1 cellular context compared by ENCODE assay signal in the genomic region with DNA sequence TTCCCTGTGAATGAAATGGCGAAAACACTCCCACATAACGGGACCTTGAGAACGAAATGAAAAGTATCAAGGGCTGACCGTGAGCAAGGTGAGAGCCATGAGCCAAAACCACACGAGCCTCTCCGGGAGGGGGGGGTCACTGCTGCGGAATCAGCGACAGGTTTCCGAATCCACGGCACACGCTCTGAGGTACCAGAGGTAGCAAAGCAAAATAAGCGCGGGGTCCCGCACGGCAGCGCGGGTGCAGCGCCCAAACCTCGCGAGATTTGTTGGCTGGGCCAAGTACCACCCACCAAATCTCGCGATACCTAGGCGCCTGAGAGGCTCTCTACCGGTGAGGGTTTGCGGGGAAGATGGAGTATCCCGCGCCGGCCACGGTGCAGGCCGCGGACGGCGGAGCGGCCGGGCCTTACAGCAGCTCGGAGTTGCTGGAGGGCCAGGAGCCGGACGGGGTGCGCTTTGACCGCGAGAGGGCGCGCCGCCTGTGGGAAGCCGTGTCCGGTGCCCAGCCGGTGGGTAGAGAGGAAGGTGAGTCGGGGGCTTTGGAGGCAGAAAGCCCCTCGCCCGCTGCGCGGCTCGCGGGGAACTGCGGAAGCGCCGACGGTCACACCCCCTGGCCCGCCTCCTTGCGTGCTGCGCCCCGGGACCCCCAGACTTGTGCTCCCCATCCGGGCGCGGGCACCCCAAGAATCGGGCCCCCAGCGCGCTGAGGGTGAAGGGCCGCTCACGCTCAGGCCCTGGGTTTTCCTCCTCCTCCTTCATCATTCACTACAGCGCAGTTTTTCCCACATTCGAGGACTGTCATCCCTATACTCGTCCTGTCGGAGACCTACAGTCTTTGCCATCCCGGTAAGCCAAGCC.
TF ChIP-seq lines count a peak whose summit lies in the region.

A gene with protein sequence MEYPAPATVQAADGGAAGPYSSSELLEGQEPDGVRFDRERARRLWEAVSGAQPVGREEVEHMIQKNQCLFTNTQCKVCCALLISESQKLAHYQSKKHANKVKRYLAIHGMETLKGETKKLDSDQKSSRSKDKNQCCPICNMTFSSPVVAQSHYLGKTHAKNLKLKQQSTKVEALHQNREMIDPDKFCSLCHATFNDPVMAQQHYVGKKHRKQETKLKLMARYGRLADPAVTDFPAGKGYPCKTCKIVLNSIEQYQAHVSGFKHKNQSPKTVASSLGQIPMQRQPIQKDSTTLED (plus strand): TSS at position 311 of the 861 bp plus-strand sequence. CDS start 43 bp downstream, at position 354.

TF ChIP-seq in HepG2, 621 proteins besides CTCF, POLR2A, EP300 and RAD21 (continued from another document and continues in another):
- TF ChIP-seq ZNF616 (CRISPR knock-in tag; IDR thresholded peaks at IDR 0.05; ENCODE audit: low read depth) (no peak), HOXA3 (CRISPR knock-in tag; IDR thresholded peaks at IDR 0.05) (peak; percentile 66), ARID2 (CRISPR knock-in tag; IDR thresholded peaks at IDR 0.05; ENCODE audit: borderline replicate concordance) (0 out of 2 replicates have a peak, but pooled peaks have one; percentile 75), ZSCAN29 (CRISPR knock-in tag; conservative IDR thresholded peaks at IDR 0.05) (0 out of 2 replicates have a peak, but pooled peaks have one; percentile 8), GPN1 (CRISPR knock-in tag; IDR thresholded peaks at IDR 0.05; ENCODE audit: borderline replicate concordance) (no peak), SNAPC2 (CRISPR knock-in tag; IDR thresholded peaks at IDR 0.05) (peak; percentile 49; the same call in 1 of the 2 replicates), ZNF790 (CRISPR knock-in tag; IDR thresholded peaks at IDR 0.05; ENCODE audit: borderline replicate concordance) (peak; percentile 69; the same call in 1 of the 2 replicates), KDM2A (CRISPR knock-in tag; IDR thresholded peaks at IDR 0.05; ENCODE audit: borderline replicate concordance, low read depth) (peak; percentile 89), ZNF430 (CRISPR knock-in tag; IDR thresholded peaks at IDR 0.05) (peak; percentile 78; the same call in 1 of the 2 replicates), PHB2 (IDR thresholded peaks at IDR 0.05; ENCODE audit: partially characterized antibody) (no peak), ZNF350 (CRISPR knock-in tag; IDR thresholded peaks at IDR 0.05; ENCODE audit: borderline replicate concordance, low read depth) (peak; percentile 55; the same call in 1 of the 2 replicates), NCOA1 (CRISPR knock-in tag; IDR thresholded peaks at IDR 0.05) (no peak), HNF4A (CRISPR knock-in tag; IDR thresholded peaks at IDR 0.05) (no peak), POGZ (CRISPR knock-in tag; IDR thresholded peaks at IDR 0.05) (peak; percentile 63), ZNF441 (CRISPR knock-in tag; IDR thresholded peaks at IDR 0.05; ENCODE audit: borderline replicate concordance) (peak; percentile 58; the same call in 1 of the 2 replicates), NFE2 (CRISPR knock-in tag; IDR thresholded peaks at IDR 0.05) (no peak), HNRNPL (IDR thresholded peaks at IDR 0.05; ENCODE audit: low read depth, low read length) (0 out of 2 replicates have a peak, but pooled peaks have one; percentile 66), TP53 (CRISPR knock-in tag; conservative IDR thresholded peaks at IDR 0.05) (no peak), CEBPZ (IDR thresholded peaks at IDR 0.05; ENCODE audit: low read length) (no peak), BRCA1 (CRISPR knock-in tag; IDR thresholded peaks at IDR 0.05) (no peak)
- TF ChIP-seq, protein P1, sequence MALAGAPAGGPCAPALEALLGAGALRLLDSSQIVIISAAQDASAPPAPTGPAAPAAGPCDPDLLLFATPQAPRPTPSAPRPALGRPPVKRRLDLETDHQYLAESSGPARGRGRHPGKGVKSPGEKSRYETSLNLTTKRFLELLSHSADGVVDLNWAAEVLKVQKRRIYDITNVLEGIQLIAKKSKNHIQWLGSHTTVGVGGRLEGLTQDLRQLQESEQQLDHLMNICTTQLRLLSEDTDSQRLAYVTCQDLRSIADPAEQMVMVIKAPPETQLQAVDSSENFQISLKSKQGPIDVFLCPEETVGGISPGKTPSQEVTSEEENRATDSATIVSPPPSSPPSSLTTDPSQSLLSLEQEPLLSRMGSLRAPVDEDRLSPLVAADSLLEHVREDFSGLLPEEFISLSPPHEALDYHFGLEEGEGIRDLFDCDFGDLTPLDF (CRISPR knock-in tag; IDR thresholded peaks at IDR 0.05), result peak; percentile 85
- TF ChIP-seq, protein P2, sequence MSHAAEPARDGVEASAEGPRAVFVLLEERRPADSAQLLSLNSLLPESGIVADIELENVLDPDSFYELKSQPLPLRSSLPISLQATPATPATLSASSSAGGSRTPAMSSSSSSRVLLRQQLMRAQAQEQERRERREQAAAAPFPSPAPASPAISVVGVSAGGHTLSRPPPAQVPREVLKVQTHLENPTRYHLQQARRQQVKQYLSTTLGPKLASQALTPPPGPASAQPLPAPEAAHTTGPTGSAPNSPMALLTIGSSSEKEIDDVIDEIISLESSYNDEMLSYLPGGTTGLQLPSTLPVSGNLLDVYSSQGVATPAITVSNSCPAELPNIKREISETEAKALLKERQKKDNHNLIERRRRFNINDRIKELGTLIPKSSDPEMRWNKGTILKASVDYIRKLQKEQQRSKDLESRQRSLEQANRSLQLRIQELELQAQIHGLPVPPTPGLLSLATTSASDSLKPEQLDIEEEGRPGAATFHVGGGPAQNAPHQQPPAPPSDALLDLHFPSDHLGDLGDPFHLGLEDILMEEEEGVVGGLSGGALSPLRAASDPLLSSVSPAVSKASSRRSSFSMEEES (CRISPR knock-in tag; IDR thresholded peaks at IDR 0.05), result no peak
- TF ChIP-seq, protein P3, sequence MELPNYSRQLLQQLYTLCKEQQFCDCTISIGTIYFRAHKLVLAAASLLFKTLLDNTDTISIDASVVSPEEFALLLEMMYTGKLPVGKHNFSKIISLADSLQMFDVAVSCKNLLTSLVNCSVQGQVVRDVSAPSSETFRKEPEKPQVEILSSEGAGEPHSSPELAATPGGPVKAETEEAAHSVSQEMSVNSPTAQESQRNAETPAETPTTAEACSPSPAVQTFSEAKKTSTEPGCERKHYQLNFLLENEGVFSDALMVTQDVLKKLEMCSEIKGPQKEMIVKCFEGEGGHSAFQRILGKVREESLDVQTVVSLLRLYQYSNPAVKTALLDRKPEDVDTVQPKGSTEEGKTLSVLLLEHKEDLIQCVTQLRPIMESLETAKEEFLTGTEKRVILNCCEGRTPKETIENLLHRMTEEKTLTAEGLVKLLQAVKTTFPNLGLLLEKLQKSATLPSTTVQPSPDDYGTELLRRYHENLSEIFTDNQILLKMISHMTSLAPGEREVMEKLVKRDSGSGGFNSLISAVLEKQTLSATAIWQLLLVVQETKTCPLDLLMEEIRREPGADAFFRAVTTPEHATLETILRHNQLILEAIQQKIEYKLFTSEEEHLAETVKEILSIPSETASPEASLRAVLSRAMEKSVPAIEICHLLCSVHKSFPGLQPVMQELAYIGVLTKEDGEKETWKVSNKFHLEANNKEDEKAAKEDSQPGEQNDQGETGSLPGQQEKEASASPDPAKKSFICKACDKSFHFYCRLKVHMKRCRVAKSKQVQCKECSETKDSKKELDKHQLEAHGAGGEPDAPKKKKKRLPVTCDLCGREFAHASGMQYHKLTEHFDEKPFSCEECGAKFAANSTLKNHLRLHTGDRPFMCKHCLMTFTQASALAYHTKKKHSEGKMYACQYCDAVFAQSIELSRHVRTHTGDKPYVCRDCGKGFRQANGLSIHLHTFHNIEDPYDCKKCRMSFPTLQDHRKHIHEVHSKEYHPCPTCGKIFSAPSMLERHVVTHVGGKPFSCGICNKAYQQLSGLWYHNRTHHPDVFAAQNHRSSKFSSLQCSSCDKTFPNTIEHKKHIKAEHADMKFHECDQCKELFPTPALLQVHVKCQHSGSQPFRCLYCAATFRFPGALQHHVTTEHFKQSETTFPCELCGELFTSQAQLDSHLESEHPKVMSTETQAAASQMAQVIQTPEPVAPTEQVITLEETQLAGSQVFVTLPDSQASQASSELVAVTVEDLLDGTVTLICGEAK (IDR thresholded peaks at IDR 0.05), result no peak
- TF ChIP-seq, protein P3 (CRISPR knock-in tag; IDR thresholded peaks at IDR 0.05), result peak; percentile 58; the same call in 1 of the 2 replicates
- TF ChIP-seq, protein P4, sequence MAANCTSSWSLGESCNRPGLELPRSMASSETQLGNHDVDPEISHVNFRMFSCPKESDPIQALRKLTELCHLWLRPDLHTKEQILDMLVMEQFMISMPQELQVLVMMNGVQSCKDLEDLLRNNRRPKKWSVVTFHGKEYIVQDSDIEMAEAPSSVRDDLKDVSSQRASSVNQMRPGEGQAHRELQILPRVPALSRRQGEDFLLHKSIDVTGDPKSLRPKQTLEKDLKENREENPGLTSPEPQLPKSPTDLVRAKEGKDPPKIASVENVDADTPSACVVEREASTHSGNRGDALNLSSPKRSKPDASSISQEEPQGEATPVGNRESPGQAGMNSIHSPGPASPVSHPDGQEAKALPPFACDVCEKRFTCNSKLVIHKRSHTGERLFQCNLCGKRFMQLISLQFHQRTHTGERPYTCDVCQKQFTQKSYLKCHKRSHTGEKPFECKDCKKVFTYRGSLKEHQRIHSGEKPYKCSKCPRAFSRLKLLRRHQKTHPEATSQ (CRISPR knock-in tag; IDR thresholded peaks at IDR 0.05; ENCODE audit: borderline replicate concordance), result no peak; the same call in 1 of the 2 replicates
- TF ChIP-seq, protein P5, sequence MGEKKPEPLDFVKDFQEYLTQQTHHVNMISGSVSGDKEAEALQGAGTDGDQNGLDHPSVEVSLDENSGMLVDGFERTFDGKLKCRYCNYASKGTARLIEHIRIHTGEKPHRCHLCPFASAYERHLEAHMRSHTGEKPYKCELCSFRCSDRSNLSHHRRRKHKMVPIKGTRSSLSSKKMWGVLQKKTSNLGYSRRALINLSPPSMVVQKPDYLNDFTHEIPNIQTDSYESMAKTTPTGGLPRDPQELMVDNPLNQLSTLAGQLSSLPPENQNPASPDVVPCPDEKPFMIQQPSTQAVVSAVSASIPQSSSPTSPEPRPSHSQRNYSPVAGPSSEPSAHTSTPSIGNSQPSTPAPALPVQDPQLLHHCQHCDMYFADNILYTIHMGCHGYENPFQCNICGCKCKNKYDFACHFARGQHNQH (CRISPR knock-in tag; IDR thresholded peaks at IDR 0.05), result 0 out of 2 replicates have a peak, but pooled peaks have one; percentile 13
- TF ChIP-seq, protein P6, sequence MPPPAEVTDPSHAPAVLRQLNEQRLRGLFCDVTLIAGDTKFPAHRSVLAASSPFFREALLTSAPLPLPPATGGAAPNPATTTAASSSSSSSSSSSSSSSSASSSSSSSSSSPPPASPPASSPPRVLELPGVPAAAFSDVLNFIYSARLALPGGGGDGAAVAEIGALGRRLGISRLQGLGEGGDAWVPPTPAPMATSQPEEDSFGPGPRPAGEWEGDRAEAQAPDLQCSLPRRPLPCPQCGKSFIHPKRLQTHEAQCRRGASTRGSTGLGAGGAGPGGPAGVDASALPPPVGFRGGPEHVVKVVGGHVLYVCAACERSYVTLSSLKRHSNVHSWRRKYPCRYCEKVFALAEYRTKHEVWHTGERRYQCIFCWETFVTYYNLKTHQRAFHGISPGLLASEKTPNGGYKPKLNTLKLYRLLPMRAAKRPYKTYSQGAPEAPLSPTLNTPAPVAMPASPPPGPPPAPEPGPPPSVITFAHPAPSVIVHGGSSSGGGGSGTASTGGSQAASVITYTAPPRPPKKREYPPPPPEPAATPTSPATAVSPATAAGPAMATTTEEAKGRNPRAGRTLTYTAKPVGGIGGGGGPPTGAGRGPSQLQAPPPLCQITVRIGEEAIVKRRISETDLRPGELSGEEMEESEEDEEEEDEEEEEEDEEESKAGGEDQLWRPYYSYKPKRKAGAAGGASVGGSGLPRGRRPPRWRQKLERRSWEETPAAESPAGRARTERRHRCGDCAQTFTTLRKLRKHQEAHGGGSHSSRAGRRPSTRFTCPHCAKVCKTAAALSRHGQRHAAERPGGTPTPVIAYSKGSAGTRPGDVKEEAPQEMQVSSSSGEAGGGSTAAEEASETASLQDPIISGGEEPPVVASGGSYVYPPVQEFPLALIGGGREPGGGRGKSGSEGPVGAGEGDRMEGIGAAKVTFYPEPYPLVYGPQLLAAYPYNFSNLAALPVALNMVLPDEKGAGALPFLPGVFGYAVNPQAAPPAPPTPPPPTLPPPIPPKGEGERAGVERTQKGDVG (CRISPR knock-in tag; IDR thresholded peaks at IDR 0.05; ENCODE audit: borderline replicate concordance), result no peak
